ENCODE assay signal across 9 cellular contexts in genomic region chr5:76641514-76642120, GRCh38. TPM values are rescaled to one million over a fixed set of nuclear protein-coding genes. Genes with fewer than 3 reads are reported as not detected.
DNase-seq lines count a peak whose midpoint lies in the region; ATAC-seq and TF ChIP-seq lines count a peak whose summit lies in the region.
"Had no signal": no experiment of that assay in that cellular context is flagged by ENCODE, and none has a peak within 500 bp of the region (broad histone marks: within the 10 kb centered on the region; RNA-seq: fewer than 3 reads in every experiment).

No MANE protein-coding gene starts in this region.

- H4K20me1 ChIP-seq in MM.1S (ENCODE audit: insufficient read depth, low read length) (0 out of 2 replicates have a peak, but pooled peaks cover 3% of the 10 kb centered on the region), mammary epithelial cell (ENCODE audit: insufficient read depth, low read length) (no peaks in the 10 kb centered on the region)

- TF ChIP-seq CTCF in GM10266 (IDR thresholded peaks at IDR 0.05; ENCODE audit: control insufficient read depth, insufficient read depth, low read depth, missing control alignments), result peak; percentile 62
- peak; percentile 89 for TF ChIP-seq CTCF in MM.1S (IDR thresholded peaks at IDR 0.05; ENCODE audit: low read length)
- TF ChIP-seq CTCF in WERI-Rb-1 (IDR thresholded peaks at IDR 0.05; ENCODE audit: low read depth, low read length), result peak; percentile 67
- peak; percentile 83 to 86 for TF ChIP-seq CTCF in mammary epithelial cell (conservative IDR thresholded peaks at IDR 0.05 in 1 of 2, IDR thresholded peaks at IDR 0.05 in 1 of 2; ENCODE audit: extremely low read depth in 1 of 2, insufficient read depth in 1 of 2, low read depth in 1 of 2, low read length in 2 of 2)
- TF ChIP-seq CTCF in left lung (IDR thresholded peaks at IDR 0.05), result peak; percentile 58 to 63

- peak; percentile 79 for ATAC-seq in left lung

- H3K9me3 ChIP-seq in MM.1S (replicated peaks; ENCODE audit: insufficient read depth, low read length) (no peaks in the 10 kb centered on the region), WERI-Rb-1 (ENCODE audit: severe bottlenecking) (no peaks in the 10 kb centered on the region), mammary epithelial cell (replicated peaks; ENCODE audit: insufficient read depth, low read length) (no peaks in the 10 kb centered on the region), left lung (no peaks in the 10 kb centered on the region)

- BruUV-seq in mammary epithelial cell (replicated peaks; lab: Mats Ljungman, UMichigan), result no TSS peak

- H3K9ac ChIP-seq in MM.1S (ENCODE audit: low read length) (no peak overlapping the region), mammary epithelial cell (ENCODE audit: insufficient read depth, low read length) (no peak overlapping the region)

- H3K27ac ChIP-seq in MM.1S (ENCODE audit: low read length), result no peak overlapping the region
- no peak overlapping the region for H3K27ac ChIP-seq in WERI-Rb-1
- H3K27ac ChIP-seq in mammary epithelial cell (ENCODE audit: insufficient read depth, low read depth, low read length), result no peak overlapping the region
- H3K27ac ChIP-seq in left lung, result no peak overlapping the region
- H3K27ac ChIP-seq: epithelial cell of prostate had no signal

- H3K36me3 ChIP-seq in MM.1S (replicated peaks; ENCODE audit: insufficient read depth, low read length), result peaks cover 3% of the 10 kb centered on the region
- H3K36me3 ChIP-seq in WERI-Rb-1, result peaks cover 6% of the 10 kb centered on the region; the same call in 1 of the 2 replicates
- H3K36me3 ChIP-seq in mammary epithelial cell (ENCODE audit: insufficient read depth, low read length), result no peaks in the 10 kb centered on the region
- H3K36me3 ChIP-seq in left lung, result peaks cover 0 to 15% of the 10 kb centered on the region in 2 donors

- H3K27me3 ChIP-seq in MM.1S (replicated peaks; ENCODE audit: insufficient read depth, low read length) (no peaks in the 10 kb centered on the region), WERI-Rb-1 (ENCODE audit: insufficient read depth, low read depth, severe bottlenecking) (no peaks in the 10 kb centered on the region), mammary epithelial cell (ENCODE audit: insufficient read depth, low read length) (no peaks in the 10 kb centered on the region), left lung (no peaks in the 10 kb centered on the region)

- CTCF ChIA-PET in mammary epithelial cell (lab: Charles Lee; ENCODE audit: low non-redundant PET), result no interaction called here

- H3K4me3 ChIP-seq in MM.1S (ENCODE audit: low read length), result no peak overlapping the region
- no peak overlapping the region for H3K4me3 ChIP-seq in WERI-Rb-1 (ENCODE audit: low read depth, low read length)
- no peak overlapping the region for H3K4me3 ChIP-seq in mammary epithelial cell (replicated peaks in 1 of 3; ENCODE audit: insufficient read depth in 1 of 3, low read depth in 2 of 3, low read length in 3 of 3)
- no peak overlapping the region for H3K4me3 ChIP-seq in left lung

- H3K4me1 ChIP-seq in MM.1S (ENCODE audit: low read length), result peaks cover 19% of the 10 kb centered on the region
- H3K4me1 ChIP-seq in mammary epithelial cell (ENCODE audit: insufficient read depth, low read length), result peaks cover 7% of the 10 kb centered on the region
- peaks cover 0 to 10% of the 10 kb centered on the region in 2 donors for H3K4me1 ChIP-seq in left lung

- H2AFZ ChIP-seq in MM.1S (ENCODE audit: low read length) (no peak overlapping the region), mammary epithelial cell (ENCODE audit: low read depth, low read length) (no peak overlapping the region)

- dilution Hi-C loops in mammary epithelial cell (cut with HindIII; ENCODE audit: low sequenced_read_pairs), result no loop called here

- H3K9me2 ChIP-seq in MM.1S (replicated peaks; ENCODE audit: insufficient read depth, low read length), result no peaks in the 10 kb centered on the region

- 0% methylated on average over 1 of the region's 1 CpG for WGBS in mammary epithelial cell (ENCODE audit: low coverage, missing lambda C conversion rate)

- H3K4me2 ChIP-seq in MM.1S (ENCODE audit: low read depth, low read length), result no peak overlapping the region
- no peak overlapping the region for H3K4me2 ChIP-seq in mammary epithelial cell (ENCODE audit: insufficient read depth, low read depth, low read length)

- in situ Hi-C loops in mammary epithelial cell (cut with MboI; ENCODE audit: low sequenced_read_pairs in 2 of 2), result no loop called here

- peaks cover 13% of the 10 kb centered on the region; the same call in 1 of the 2 replicates for H3F3A ChIP-seq in MM.1S (ENCODE audit: insufficient read depth, low read length)

- intact Hi-C loops in mammary epithelial cell (cut with micrococcal nuclease) (loop anchor here (1.0 to 2.0 kb wide), 3 partner anchors 40 to 133 kb away; partner anchors contain the start of gene F2R), left lung (cut with DNase I) (no loop called here)

- H3K79me2 ChIP-seq in MM.1S (ENCODE audit: low read length), result no peaks in the 10 kb centered on the region
- no peaks in the 10 kb centered on the region for H3K79me2 ChIP-seq in mammary epithelial cell (ENCODE audit: insufficient read depth, low read length)

- DNase-seq in GM10266 (ENCODE audit: extremely low spot score) (peak; percentile 53), MM.1S (peak; percentile 67), WERI-Rb-1 (peak; percentile 64), mammary epithelial cell (peak; percentile 41), left lung (peak in 1 of 2 donors; percentile 42), NCI-H774 (lab: John Stamatoyannopoulos, UW) (no peak), NCI-H510A (lab: John Stamatoyannopoulos, UW) (no peak)
- peak; percentile 51 for DNase-seq in stimulated activated CD8-positive, alpha-beta memory T cell treated with anti-CD3 and anti-CD28 coated beads, Interleukin-12 subunit alpha, Interleukin-12 subunit beta, amount 100 ng/mL, for 1 hour (ENCODE audit: low read depth)

RNA-seq across cellular contexts. Expression of gene F2RL2, which starts 18.4 kb away (rescaled TPM):
- total RNA-seq in mammary epithelial cell, result under 1 TPM; 0.14 to 0.17 TPM
- polyA plus RNA-seq in mammary epithelial cell, result 0.01 TPM
- not detected for polyA minus RNA-seq in mammary epithelial cell
- total RNA-seq in left lung, result 1 to 10 TPM in 1 of 2 donors, under 1 TPM in 1; 0.10 to 1.8 TPM

Comparison
In these comparisons a context has a peak if more than half of its experiments do, and no peak if none do; other contexts are left out.
1. DNase-seq: peak in GM10266 (single experiment), MM.1S (single experiment), WERI-Rb-1 (single experiment), mammary epithelial cell (single experiment) and stimulated activated CD8-positive, alpha-beta memory T cell treated with anti-CD3 and anti-CD28 coated beads, Interleukin-12 subunit alpha, Interleukin-12 subunit beta, amount 100 ng/mL, for 1 hour (single experiment); none in NCI-H774 (single experiment) and NCI-H510A (single experiment).
2. Peak in every context shown above with its lines, with median percentiles within 50 percentile points of each other: CTCF ChIP-seq.